ENCODE assay signal across 22 cellular contexts in genomic region chr16:56645838-56646237, GRCh38. TPM values are rescaled to one million over a fixed set of nuclear protein-coding genes. Genes with fewer than 3 reads are reported as not detected.
DNase-seq lines count a peak whose midpoint lies in the region; ATAC-seq, FAIRE-seq and TF ChIP-seq lines count a peak whose summit lies in the region.
"Had no signal": no experiment of that assay in that cellular context is flagged by ENCODE, and none has a peak within 500 bp of the region (broad histone marks: within the 10 kb centered on the region; RNA-seq: fewer than 3 reads in every experiment).

No MANE protein-coding gene starts in this region.

- H3K4me2 ChIP-seq in GM12878 (ENCODE audit: control insufficient read depth, insufficient read depth) = no peak overlapping the region
- H3K4me2 ChIP-seq: GM23338 had no signal

- no peaks in the 10 kb centered on the region for H3K9me3 Mint-ChIP-seq in activated naive CD8-positive, alpha-beta T cell (ENCODE audit: low read depth)
- no peaks in the 10 kb centered on the region for H3K9me3 Mint-ChIP-seq in activated naive CD8-positive, alpha-beta T cell treated with anti-CD3 and anti-CD28 coated beads for 36 hours
- H3K9me3 Mint-ChIP-seq: CD4-positive, alpha-beta memory T cell; GM23338 had no signal

- H3K4me1 Mint-ChIP-seq in activated naive CD8-positive, alpha-beta T cell (ENCODE audit: low read depth) = peaks cover 22% of the 10 kb centered on the region
- H3K4me1 Mint-ChIP-seq in activated naive CD8-positive, alpha-beta T cell treated with anti-CD3 and anti-CD28 coated beads for 36 hours = peaks cover 17% of the 10 kb centered on the region

- no peaks in the 10 kb centered on the region for H3K36me3 ChIP-seq in GM12878 (ENCODE audit: control insufficient read depth in 2 of 2, insufficient read depth in 2 of 2, low read length in 1 of 2)
- H3K36me3 ChIP-seq: HAP-1 had no signal

- no peak overlapping the region for H2AFZ ChIP-seq in GM12878 (ENCODE audit: control insufficient read depth, low read depth, low read length)
- H2AFZ ChIP-seq: GM23338 had no signal

- H3K4me3 ChIP-seq in GM12878 = no peak overlapping the region
- H3K4me3 ChIP-seq: GM23338, HAP-1 had no signal

- no peak for DNase-seq in activated naive CD8-positive, alpha-beta T cell treated with anti-CD3 and anti-CD28 coated beads for 36 hours
- DNase-seq in GM12878 (ENCODE audit: low read depth, low spot score) = no peak
- no peak for DNase-seq in GM12892 (ENCODE audit: insufficient read length)
- no peak for DNase-seq in D341Med (ENCODE audit: low spot score)
- no peak for DNase-seq in amniotic stem cell (lab: John Stamatoyannopoulos, UW)
- DNase-seq: C1 segment of cervical spinal cord; Calu3; CD4-positive, alpha-beta memory T cell; COR-L47; DMS153; DMS79; EL; GDM1 had no signal

- no TSS peak for BruUV-seq in GM12878 (replicated peaks; lab: Mats Ljungman, UMichigan)

- TF ChIP-seq RAD21 in Ishikawa (IDR thresholded peaks at IDR 0.05; ENCODE audit: low read depth) (no peak), GM12878 (IDR thresholded peaks at IDR 0.05; ENCODE audit: insufficient read depth, low read depth, low read length) (no peak)

- no peak for TF ChIP-seq POLR2A in GM12878 (IDR thresholded peaks at IDR 0.05; ENCODE audit: low read depth, low read length)
- TF ChIP-seq POLR2A in GM12892 (IDR thresholded peaks at IDR 0.05; ENCODE audit: low read depth, low read length) = no peak

- WGBS in GM12878 (ENCODE audit: insufficient coverage, insufficient replicate concordance, low lambda C conversion rate, missing lambda C conversion rate) = 8% methylated on average over 1 of the region's 1 CpG

- intact Hi-C loops in GM12878 (cut with micrococcal nuclease; ENCODE audit: unreplicated experiment) = no loop called here

- H3K9me3 ChIP-seq in GM12878 (replicated peaks; ENCODE audit: control insufficient read depth, insufficient read depth, low read length) = no peaks in the 10 kb centered on the region
- H3K9me3 ChIP-seq: HAP-1 had no signal

- SMC1A ChIA-PET in GM12878 (lab: Charles Lee; ENCODE audit: uncharacterized antibody, unreplicated experiment) = interaction anchor here (0.9 kb wide), 1 partner anchor 44 kb away, joined by 3 read pairs; no protein-coding TSS in a partner anchor

- peaks cover 5 to 25% of the 10 kb centered on the region in 2 experiments; a peak in 3 of 4 replicates for H3K27me3 ChIP-seq in GM12878 (replicated peaks in 1 of 2; ENCODE audit: control insufficient read depth in 2 of 2, insufficient read depth in 2 of 2, low read length in 1 of 2)

- no peaks in the 10 kb centered on the region for H3K36me3 Mint-ChIP-seq in activated naive CD8-positive, alpha-beta T cell
- H3K36me3 Mint-ChIP-seq in activated naive CD8-positive, alpha-beta T cell treated with anti-CD3 and anti-CD28 coated beads for 36 hours = no peaks in the 10 kb centered on the region
- H3K36me3 Mint-ChIP-seq: CD4-positive, alpha-beta memory T cell had no signal

- in situ Hi-C loops in GM12878 (cut with MboI) = no loop called here

- no peak for ATAC-seq in GM12878
- ATAC-seq: GM23338 had no signal

- no peaks in the 10 kb centered on the region for H3K79me2 ChIP-seq in GM12878 (ENCODE audit: control insufficient read depth, insufficient read depth, low read length)

- no peak overlapping the region for H3K27ac ChIP-seq in GM12878 (ENCODE audit: control insufficient read depth, insufficient read depth)

- no peaks in the 10 kb centered on the region for H4K20me1 ChIP-seq in GM12878 (ENCODE audit: control insufficient read depth, insufficient read depth)

- no peaks in the 10 kb centered on the region for H3K4me1 ChIP-seq in GM12878 (ENCODE audit: control insufficient read depth, insufficient read depth, low read length)

- no peaks in the 10 kb centered on the region for H3K27me3 Mint-ChIP-seq in activated naive CD8-positive, alpha-beta T cell
- peaks cover 23% of the 10 kb centered on the region for H3K27me3 Mint-ChIP-seq in activated naive CD8-positive, alpha-beta T cell treated with anti-CD3 and anti-CD28 coated beads for 36 hours

- POLR2A ChIA-PET in GM12878 (lab: Charles Lee) = no interaction called here

- TF ChIP-seq EP300 in Ishikawa (IDR thresholded peaks at IDR 0.05; ENCODE audit: borderline replicate concordance) (no peak), GM12878 (IDR thresholded peaks at IDR 0.05; ENCODE audit: borderline replicate concordance in 1 of 2, control insufficient read depth in 1 of 2, low read depth in 2 of 2, low read length in 2 of 2) (no peak)

- FAIRE-seq in GM12878 (lab: Jason Lieb, UNC) (no peak), GM12892 (lab: Jason Lieb, UNC) (no peak)
- FAIRE-seq: GM12891, H54 had no signal

- no peak overlapping the region for H3K4me3 Mint-ChIP-seq in activated naive CD8-positive, alpha-beta T cell
- H3K4me3 Mint-ChIP-seq in activated naive CD8-positive, alpha-beta T cell treated with anti-CD3 and anti-CD28 coated beads for 36 hours = no peak overlapping the region
- H3K4me3 Mint-ChIP-seq: CD4-positive, alpha-beta memory T cell; GM23338 had no signal

- H3K9ac ChIP-seq in GM12878 (ENCODE audit: control insufficient read depth, insufficient read depth, low read length) = no peak overlapping the region

- no peak for TF ChIP-seq CTCF in GM12878 (IDR thresholded peaks at IDR 0.05 in 2 of 3, conservative IDR thresholded peaks at IDR 0.05 in 1 of 3; ENCODE audit: control insufficient read depth in 2 of 3, extremely low read depth in 1 of 3, insufficient read depth in 1 of 3, low read depth in 3 of 3, low read length in 3 of 3)

- RAD21 ChIA-PET in GM12878 (lab: Charles Lee; ENCODE audit: unreplicated experiment) = no interaction called here

- CTCF ChIA-PET in GM12878 (lab: Yijun Ruan, JAX) = no interaction called here

- H3K27ac Mint-ChIP-seq in activated naive CD8-positive, alpha-beta T cell = peak overlapping the region; percentile 22
- H3K27ac Mint-ChIP-seq in activated naive CD8-positive, alpha-beta T cell treated with anti-CD3 and anti-CD28 coated beads for 36 hours = no peak overlapping the region
- H3K27ac Mint-ChIP-seq: GM23338 had no signal

RNA-seq across cellular contexts. Expression of gene MT1B, which starts 5.8 kb away (rescaled TPM):
- not detected for total RNA-seq in activated naive CD8-positive, alpha-beta T cell treated with anti-CD3 and anti-CD28 coated beads for 36 hours
- total RNA-seq in GM12878 (2013; cell fraction: nucleolus; rRNA removed) = not detected in 2 replicates
- total RNA-seq in GM12878 (2014; rRNA removed) = not detected in 2 replicates
- not detected in 2 replicates for total RNA-seq in GM12878 (2014; rRNA removed; fragmentation: Illumina TruSeq; extraction: Trizol)
- not detected in 2 replicates for total RNA-seq in GM12878 (2021)
- not detected for polyA plus RNA-seq in GM12878 (2011; ENCODE audit: low read depth)
- polyA plus RNA-seq in GM12878 (2011; rRNA removed) = not detected in 2 replicates
- not detected in 2 replicates for polyA plus RNA-seq in GM12878 (2011; cell fraction: cytosol; rRNA removed)
- polyA plus RNA-seq in GM12878 (2011; cell fraction: nucleus; rRNA removed) = not detected in 2 replicates
- not detected in 2 replicates for polyA plus RNA-seq in GM12878 (2012)
- polyA plus RNA-seq in GM12878 (2014; fragmentation: Illumina TruSeq; extraction: Trizol) = not detected in 2 replicates
- polyA plus RNA-seq in GM12878 (2014; fragmentation: Nextera tagmentation; extraction: Ambion mirVana) = not detected
- not detected in 2 replicates for polyA plus RNA-seq in GM12878 (2014; rRNA removed)
- not detected for polyA plus RNA-seq in GM12878 (2016; fragmentation: Nextera tagmentation; extraction: Ambion mirVana)
- not detected in 2 replicates for polyA minus RNA-seq in GM12878 (2011; rRNA and poly(A)+ RNA removed)
- not detected in 2 replicates for polyA minus RNA-seq in GM12878 (2011; cell fraction: cytosol; rRNA and poly(A)+ RNA removed)
- polyA minus RNA-seq in GM12878 (2011; cell fraction: nucleus; rRNA and poly(A)+ RNA removed) = not detected in 2 replicates
- not detected for polyA plus RNA-seq in GM12892 (2012; ENCODE audit: missing spikeins)
- total RNA-seq: A172; A673; Calu3; CD4-positive, alpha-beta memory T cell; GM23338 had no signal
- polyA plus RNA-seq: BJ; CD4-positive, alpha-beta memory T cell; GM23338 had no signal

RNA-seq across cellular contexts. Expression of gene MT1A, which starts 7.4 kb away (rescaled TPM):
- total RNA-seq in activated naive CD8-positive, alpha-beta T cell treated with anti-CD3 and anti-CD28 coated beads for 36 hours = not detected
- not detected in 2 replicates for total RNA-seq in GM12878 (2013; cell fraction: nucleolus; rRNA removed)
- total RNA-seq in GM12878 (2014; rRNA removed) (not detected in 2 replicates), GM12878 (2014; rRNA removed; fragmentation: Illumina TruSeq; extraction: Trizol) (not detected in 2 replicates), GM12878 (2021) (not detected in 2 replicates)
- not detected for polyA plus RNA-seq in GM12878 (2011; ENCODE audit: low read depth)
- polyA plus RNA-seq in GM12878 (2011; rRNA removed) (not detected in 2 replicates), GM12878 (2014; fragmentation: Illumina TruSeq; extraction: Trizol) (not detected in 2 replicates), GM12878 (2014; fragmentation: Nextera tagmentation; extraction: Ambion mirVana) (not detected), GM12878 (2014; rRNA removed) (not detected in 2 replicates), GM12878 (2016; fragmentation: Nextera tagmentation; extraction: Ambion mirVana) (not detected)
- polyA plus RNA-seq in GM12878 (2011; cell fraction: cytosol; rRNA removed) = not detected in 2 replicates
- not detected in 2 replicates for polyA plus RNA-seq in GM12878 (2011; cell fraction: nucleus; rRNA removed)
- polyA plus RNA-seq in GM12878 (2012) = not detected in 2 replicates
- polyA minus RNA-seq in GM12878 (2011; rRNA and poly(A)+ RNA removed) = not detected in 2 replicates
- polyA minus RNA-seq in GM12878 (2011; cell fraction: cytosol; rRNA and poly(A)+ RNA removed) = not detected in 2 replicates
- polyA minus RNA-seq in GM12878 (2011; cell fraction: nucleus; rRNA and poly(A)+ RNA removed) = not detected in 2 replicates
- not detected for polyA plus RNA-seq in GM12892 (2012; ENCODE audit: missing spikeins)
- total RNA-seq: A172; A673; Calu3; CD4-positive, alpha-beta memory T cell; GM23338 had no signal
- polyA plus RNA-seq: BJ; CD4-positive, alpha-beta memory T cell had no signal

RNA-seq across cellular contexts. Expression of gene MT1F, which starts 11.9 kb away (rescaled TPM):
- 10 to 100 TPM; 13.1 to 13.2 TPM for total RNA-seq in activated naive CD8-positive, alpha-beta T cell treated with anti-CD3 and anti-CD28 coated beads for 36 hours
- 0.54 TPM in 1 of 2 replicates, not detected in the other for total RNA-seq in GM12878 (2013; cell fraction: nucleolus; rRNA removed)
- total RNA-seq in GM12878 (2014; rRNA removed) = 0.27 and 1.5 TPM in 2 replicates
- not detected in 2 replicates for total RNA-seq in GM12878 (2014; rRNA removed; fragmentation: Illumina TruSeq; extraction: Trizol)
- total RNA-seq in GM12878 (2021) = 0.40 and 1.1 TPM in 2 replicates
- not detected for polyA plus RNA-seq in GM12878 (2011; ENCODE audit: low read depth)
- 1.8 and 2.4 TPM in 2 replicates for polyA plus RNA-seq in GM12878 (2011; rRNA removed)
- polyA plus RNA-seq in GM12878 (2011; cell fraction: cytosol; rRNA removed) = 3.9 and 5.1 TPM in 2 replicates
- polyA plus RNA-seq in GM12878 (2011; cell fraction: nucleus; rRNA removed) = 2.2 and 2.6 TPM in 2 replicates
- polyA plus RNA-seq in GM12878 (2012) = 0.31 and 0.35 TPM in 2 replicates
- polyA plus RNA-seq in GM12878 (2014; fragmentation: Illumina TruSeq; extraction: Trizol) = 0.28 TPM in 1 of 2 replicates, not detected in the other
- polyA plus RNA-seq in GM12878 (2014; fragmentation: Nextera tagmentation; extraction: Ambion mirVana) = 1 to 10 TPM in 1 of 2 experiments, under 1 TPM in 1; 0.57 to 1.1 TPM
- polyA plus RNA-seq in GM12878 (2014; rRNA removed) = 1.3 and 1.4 TPM in 2 replicates
- polyA plus RNA-seq in GM12878 (2016; fragmentation: Nextera tagmentation; extraction: Ambion mirVana) = 1 to 10 TPM; 1.1 to 2.5 TPM
- 2.0 and 2.5 TPM in 2 replicates for polyA minus RNA-seq in GM12878 (2011; rRNA and poly(A)+ RNA removed)
- polyA minus RNA-seq in GM12878 (2011; cell fraction: cytosol; rRNA and poly(A)+ RNA removed) = not detected in 2 replicates
- polyA minus RNA-seq in GM12878 (2011; cell fraction: nucleus; rRNA and poly(A)+ RNA removed) = 0.73 and 1.4 TPM in 2 replicates
- not detected for polyA plus RNA-seq in GM12892 (2012; ENCODE audit: missing spikeins)
- total RNA-seq: A172 had no signal

RNA-seq across cellular contexts. Expression of gene MT1M, which starts 13.4 kb away (rescaled TPM):
- total RNA-seq in activated naive CD8-positive, alpha-beta T cell treated with anti-CD3 and anti-CD28 coated beads for 36 hours = not detected
- total RNA-seq in GM12878 (2013; cell fraction: nucleolus; rRNA removed) = not detected in 2 replicates
- total RNA-seq in GM12878 (2014; rRNA removed) = not detected in 2 replicates
- not detected in 2 replicates for total RNA-seq in GM12878 (2014; rRNA removed; fragmentation: Illumina TruSeq; extraction: Trizol)
- total RNA-seq in GM12878 (2021) = not detected in 2 replicates
- polyA plus RNA-seq in GM12878 (2011; ENCODE audit: low read depth) = not detected
- polyA plus RNA-seq in GM12878 (2011; rRNA removed) = not detected in 2 replicates
- polyA plus RNA-seq in GM12878 (2011; cell fraction: cytosol; rRNA removed) = not detected in 2 replicates
- not detected in 2 replicates for polyA plus RNA-seq in GM12878 (2011; cell fraction: nucleus; rRNA removed)
- polyA plus RNA-seq in GM12878 (2012) = not detected in 2 replicates
- polyA plus RNA-seq in GM12878 (2014; fragmentation: Illumina TruSeq; extraction: Trizol) = not detected in 2 replicates
- not detected for polyA plus RNA-seq in GM12878 (2014; fragmentation: Nextera tagmentation; extraction: Ambion mirVana)
- polyA plus RNA-seq in GM12878 (2014; rRNA removed) = not detected in 2 replicates
- polyA plus RNA-seq in GM12878 (2016; fragmentation: Nextera tagmentation; extraction: Ambion mirVana) = not detected
- polyA minus RNA-seq in GM12878 (2011; rRNA and poly(A)+ RNA removed) = not detected in 2 replicates
- not detected in 2 replicates for polyA minus RNA-seq in GM12878 (2011; cell fraction: cytosol; rRNA and poly(A)+ RNA removed)
- polyA minus RNA-seq in GM12878 (2011; cell fraction: nucleus; rRNA and poly(A)+ RNA removed) = not detected in 2 replicates
- not detected for polyA plus RNA-seq in GM12892 (2012; ENCODE audit: missing spikeins)
- total RNA-seq: A172; Calu3; CD4-positive, alpha-beta memory T cell had no signal
- polyA plus RNA-seq: CD4-positive, alpha-beta memory T cell had no signal

RNA-seq across cellular contexts. Expression of gene MT1E, which starts 20.3 kb away (rescaled TPM):
- 10 to 100 TPM; 67.1 to 68.9 TPM for total RNA-seq in activated naive CD8-positive, alpha-beta T cell treated with anti-CD3 and anti-CD28 coated beads for 36 hours
- not detected in 2 replicates for total RNA-seq in GM12878 (2013; cell fraction: nucleolus; rRNA removed)
- total RNA-seq in GM12878 (2014; rRNA removed) (10.0 and 11.0 TPM in 2 replicates), GM12878 (2014; rRNA removed; fragmentation: Illumina TruSeq; extraction: Trizol) (7.6 and 7.9 TPM in 2 replicates), GM12878 (2021) (10.6 and 12.7 TPM in 2 replicates)
- polyA plus RNA-seq in GM12878 (2011; ENCODE audit: low read depth) = not detected
- polyA plus RNA-seq in GM12878 (2011; rRNA removed) (16.8 and 18.2 TPM in 2 replicates), GM12878 (2014; fragmentation: Illumina TruSeq; extraction: Trizol) (0.48 and 5.8 TPM in 2 replicates), GM12878 (2014; fragmentation: Nextera tagmentation; extraction: Ambion mirVana) (10 to 100 TPM; 17.7 to 20.7 TPM), GM12878 (2014; rRNA removed) (16.2 and 18.8 TPM in 2 replicates), GM12878 (2016; fragmentation: Nextera tagmentation; extraction: Ambion mirVana) (10 to 100 TPM; 20.1 to 22.3 TPM)
- polyA plus RNA-seq in GM12878 (2011; cell fraction: cytosol; rRNA removed) = 75.7 and 90.2 TPM in 2 replicates
- 49.1 and 65.0 TPM in 2 replicates for polyA plus RNA-seq in GM12878 (2011; cell fraction: nucleus; rRNA removed)
- polyA plus RNA-seq in GM12878 (2012) = 3.3 and 5.2 TPM in 2 replicates
- polyA minus RNA-seq in GM12878 (2011; rRNA and poly(A)+ RNA removed) = 11.3 and 52.1 TPM in 2 replicates
- polyA minus RNA-seq in GM12878 (2011; cell fraction: cytosol; rRNA and poly(A)+ RNA removed) = 19.8 and 20.5 TPM in 2 replicates
- 8.7 and 9.7 TPM in 2 replicates for polyA minus RNA-seq in GM12878 (2011; cell fraction: nucleus; rRNA and poly(A)+ RNA removed)
- polyA plus RNA-seq in GM12892 (2012; ENCODE audit: missing spikeins) = 0.72 TPM
- total RNA-seq: A172; Calu3; CD4-positive, alpha-beta memory T cell had no signal

Comparison
In these comparisons a context has a peak if more than half of its experiments do, and no peak if none do; other contexts are left out.
1. RNA of gene MT1F, which starts 11.9 kb away (total RNA-seq): 13.1 to 13.2 TPM in activated naive CD8-positive, alpha-beta T cell treated with anti-CD3 and anti-CD28 coated beads for 36 hours; 0.27 to 1.5 TPM in GM12878; every median in the first group is over 4 times any median in the second.